ENCODE assay signal across 8 cellular contexts in genomic region chr19:5339950-5340636, GRCh38. TPM values are rescaled to one million over a fixed set of nuclear protein-coding genes. Genes with fewer than 3 reads are reported as not detected.
DNase-seq lines count a peak whose midpoint lies in the region; ATAC-seq, FAIRE-seq and TF ChIP-seq lines count a peak whose summit lies in the region.

No MANE protein-coding gene starts in this region.

- H3K27me3 ChIP-seq in Karpas-422 (ENCODE audit: low read length) (no peaks in the 10 kb centered on the region), bronchial epithelial cell (ENCODE audit: control insufficient read depth, insufficient read depth, low read length) (peaks cover 23% of the 10 kb centered on the region), liver (ENCODE audit: control insufficient read depth in 4 of 4, insufficient read depth in 4 of 4, low read length in 3 of 4) (peaks cover 0 to 13% (median 3%) of the 10 kb centered on the region in 4 donors), transverse colon (peaks cover 57% of the 10 kb centered on the region)

- H3K9ac ChIP-seq in Karpas-422 (ENCODE audit: low read length) (peak overlapping the region; percentile 82), liver (ENCODE audit: low read depth in 1 of 2, low read length in 2 of 2) (no peak overlapping the region)

- no peak for TF ChIP-seq RAD21 in liver (IDR thresholded peaks at IDR 0.05)

- TF ChIP-seq CTCF in bronchial epithelial cell (IDR thresholded peaks at IDR 0.05; ENCODE audit: insufficient read depth, low read length, severe bottlenecking) (no peak), liver (IDR thresholded peaks at IDR 0.05; ENCODE audit: low read depth, low read length, missing input control) (no peak), transverse colon (IDR thresholded peaks at IDR 0.05) (no peak)

- H4K20me1 ChIP-seq in Karpas-422 (ENCODE audit: insufficient read depth, low read depth, low read length) = peaks cover 33% of the 10 kb centered on the region

- 0 out of 2 replicates have a peak, but pooled peaks cover 2% of the 10 kb centered on the region for H3K79me2 ChIP-seq in Karpas-422 (ENCODE audit: low read length)

- in situ Hi-C loops in transverse colon (cut with MboI; ENCODE audit: low pct_ligation_motif_present in 1 of 4, low pct_unique_long_range_greater_than_20kb in 1 of 4, low sequenced_read_pairs in 3 of 4) = no loop called here

- intact Hi-C loops in transverse colon (cut with DNase I; ENCODE audit: low total_unique reads) = no loop called here

- peak overlapping the region; percentile 54 for H3K27ac ChIP-seq in Karpas-422 (ENCODE audit: low read length)
- H3K27ac ChIP-seq in liver (ENCODE audit: low read depth in 1 of 2, low read length in 2 of 2) = no peak overlapping the region
- peak overlapping the region in 2 of 4 donors; percentile 40 to 53 for H3K27ac ChIP-seq in transverse colon

- no peak for FAIRE-seq in bronchial epithelial cell (lab: Jason Lieb, UNC)

- peak overlapping the region; percentile 97 for H3K4me2 ChIP-seq in Karpas-422 (ENCODE audit: low read depth, low read length, poor library complexity, severe bottlenecking)

- DNase-seq in EL (peak; percentile 25), Karpas-422 (peak; percentile 64), bronchial epithelial cell (ENCODE audit: low read depth) (no peak), transverse colon (no peak), HK-2 (ENCODE audit: unreplicated experiment) (no peak), NCI-H2107 treated with DMSO at 0.1 percent for 48 hours (lab: John Stamatoyannopoulos, UW; ENCODE audit: unreplicated experiment) (no peak)

- ATAC-seq in GM21367 (IDR thresholded peaks at IDR 0.05; ENCODE audit: unreplicated experiment) = no peak

- no peaks in the 10 kb centered on the region for H3K9me3 ChIP-seq in Karpas-422 (ENCODE audit: low read length)
- H3K9me3 ChIP-seq in liver (ENCODE audit: control insufficient read depth in 4 of 4, low read length in 3 of 4) = no peaks in the 10 kb centered on the region
- no peaks in the 10 kb centered on the region for H3K9me3 ChIP-seq in transverse colon

- peak overlapping the region; percentile 78 for H3K4me3 ChIP-seq in Karpas-422 (ENCODE audit: low read length)
- H3K4me3 ChIP-seq in bronchial epithelial cell (ENCODE audit: low read depth, low read length) = peak overlapping the region; percentile 36
- peak overlapping the region in 2 of 3 donors; percentile 33 to 56 for H3K4me3 ChIP-seq in liver (ENCODE audit: low read depth in 1 of 3, low read length in 3 of 3)
- peak overlapping the region; percentile 42 to 61 (median 50) for H3K4me3 ChIP-seq in transverse colon

- no peaks in the 10 kb centered on the region for H3K36me3 ChIP-seq in Karpas-422 (ENCODE audit: insufficient read depth, low read length)
- no peaks in the 10 kb centered on the region for H3K36me3 ChIP-seq in bronchial epithelial cell (ENCODE audit: control insufficient read depth, insufficient read depth, low read length)
- no peaks in the 10 kb centered on the region for H3K36me3 ChIP-seq in liver (ENCODE audit: control insufficient read depth in 4 of 4, insufficient read depth in 3 of 4, low read depth in 1 of 4, low read length in 3 of 4)
- H3K36me3 ChIP-seq in transverse colon = no peaks in the 10 kb centered on the region

- no peaks in the 10 kb centered on the region for H3K9me2 ChIP-seq in Karpas-422 (replicated peaks; ENCODE audit: insufficient read depth, low read length)

- WGBS in liver = 1% methylated on average over 73 of the region's 73 CpGs
- WGBS in transverse colon (ENCODE audit: low coverage in 1 of 2), 2 donors = 1 to 13% methylated on average over 3 to 50 of the region's 73 CpGs

- peak overlapping the region; percentile 95; the same call in 1 of the 2 replicates for H2AFZ ChIP-seq in Karpas-422 (ENCODE audit: low read length)

- TF ChIP-seq POLR2A in transverse colon (IDR thresholded peaks at IDR 0.05) = no peak

- H3K4me1 ChIP-seq in Karpas-422 (ENCODE audit: low read length) = peaks cover 20% of the 10 kb centered on the region
- H3K4me1 ChIP-seq in liver (ENCODE audit: control insufficient read depth in 4 of 4, insufficient read depth in 4 of 4, low read length in 3 of 4) = peaks cover 0 to 10% (median 2%) of the 10 kb centered on the region in 4 donors
- peaks cover 0 to 18% (median 11%) of the 10 kb centered on the region in 4 donors for H3K4me1 ChIP-seq in transverse colon

- TF ChIP-seq EP300 in transverse colon (IDR thresholded peaks at IDR 0.05; ENCODE audit: low read depth) = no peak

TF ChIP-seq in liver, 16 proteins besides CTCF, POLR2A, EP300 and RAD21:
- TF ChIP-seq EGR1 (IDR thresholded peaks at IDR 0.05; ENCODE audit: low read depth in 2 of 2) (no peak), MAX (IDR thresholded peaks at IDR 0.05) (no peak)

RNA-seq across cellular contexts. Expression of gene PTPRS, which starts 0.5 kb away (rescaled TPM):
- 36.6 and 98.0 TPM in 2 replicates for total RNA-seq in Karpas-422 (2014; rRNA removed; shearing (Covaris generic); ENCODE audit: low replicate concordance)
- total RNA-seq in bronchial epithelial cell (7.4 and 10.3 TPM in 2 replicates), liver (10 to 100 TPM; 33.2 to 49.7 TPM), transverse colon (10 to 100 TPM; 38.3 to 91.5 (median 58.5) TPM)
- polyA plus RNA-seq in liver = 1 to 10 TPM; 1.3 to 7.3 TPM

Comparison
In these comparisons a context has a peak if more than half of its experiments do, and no peak if none do; other contexts are left out.
1. DNase-seq: peak in EL (single experiment) and Karpas-422 (single experiment); none in bronchial epithelial cell (single experiment), transverse colon (single experiment), HK-2 (single experiment) and NCI-H2107 treated with DMSO at 0.1 percent for 48 hours (single experiment).
2. Peak in every context shown above with its lines, with median percentiles within 50 percentile points of each other: H3K4me3 ChIP-seq.